In genomic region chrX:29071525-29071924, GRCh38 we compare ENCODE assay signal across 14 cellular contexts.
"Had no signal": no experiment of that assay in that cellular context is flagged by ENCODE, and none has a peak within 500 bp of the region (broad histone marks: within the 10 kb centered on the region; RNA-seq: fewer than 3 reads in every experiment).

No MANE protein-coding gene starts in this region.

- ATAC-seq: activated CD4-positive, CD25-positive, alpha-beta regulatory T cell treated with anti-CD3 and anti-CD28 coated beads, Interleukin-2, amount 50 U/mL, for 24 hours; gastroesophageal sphincter; psoas muscle; stimulated activated naive CD8-positive, alpha-beta T cell treated with anti-CD3 and anti-CD28 coated beads, Interleukin-15, amount 100 ng/mL, for 72 hours; upper lobe of right lung had no signal

- H3K27me3 Mint-ChIP-seq: stimulated activated naive CD8-positive, alpha-beta T cell treated with anti-CD3 and anti-CD28 coated beads, Interleukin-15, amount 100 ng/mL, for 72 hours had no signal

- H3K27me3 ChIP-seq: ascending aorta, cardiac muscle cell, esophagus muscularis mucosa, gastroesophageal sphincter, right lobe of liver, upper lobe of right lung had no signal

- H3K27ac ChIP-seq: ascending aorta, cardiac muscle cell, esophagus muscularis mucosa, gastroesophageal sphincter, psoas muscle, right lobe of liver, thoracic aorta, upper lobe of right lung had no signal

- H3K9me3 ChIP-seq: ascending aorta, esophagus muscularis mucosa, gastroesophageal sphincter, psoas muscle, right lobe of liver, thoracic aorta, upper lobe of right lung had no signal

- H3K4me3 ChIP-seq: ascending aorta, cardiac muscle cell, esophagus muscularis mucosa, gastroesophageal sphincter, psoas muscle, right lobe of liver, thoracic aorta, upper lobe of right lung had no signal

- H3K4me1 ChIP-seq: ascending aorta, esophagus muscularis mucosa, gastroesophageal sphincter, psoas muscle, right lobe of liver, upper lobe of right lung had no signal

- H3K4me1 Mint-ChIP-seq: stimulated activated naive CD8-positive, alpha-beta T cell treated with anti-CD3 and anti-CD28 coated beads, Interleukin-15, amount 100 ng/mL, for 72 hours had no signal

- DNase-seq: activated CD4-positive, alpha-beta T cell treated with anti-CD3 and anti-CD28 coated beads, Interleukin-2, amount 50 U/mL, for 1 hour; activated naive CD4-positive, alpha-beta T cell; midbrain; psoas muscle; right lobe of liver; stimulated activated naive CD8-positive, alpha-beta T cell treated with anti-CD3 and anti-CD28 coated beads, Interleukin-15, amount 100 ng/mL, for 72 hours; T-helper 9 cell; upper lobe of right lung had no signal

- H3K27ac Mint-ChIP-seq: stimulated activated naive CD8-positive, alpha-beta T cell treated with anti-CD3 and anti-CD28 coated beads, Interleukin-15, amount 100 ng/mL, for 72 hours had no signal

- H3K4me3 Mint-ChIP-seq: stimulated activated naive CD8-positive, alpha-beta T cell treated with anti-CD3 and anti-CD28 coated beads, Interleukin-15, amount 100 ng/mL, for 72 hours had no signal

- H3K9me3 Mint-ChIP-seq: stimulated activated naive CD8-positive, alpha-beta T cell treated with anti-CD3 and anti-CD28 coated beads, Interleukin-15, amount 100 ng/mL, for 72 hours had no signal
